In genomic region chr4:176090115-176090514, GRCh38 we compare ENCODE assay signal across 14 cellular contexts. TPM values are rescaled to one million over a fixed set of nuclear protein-coding genes. Genes with fewer than 3 reads are reported as not detected.
A peak's percentile ranks its signal among the peaks of the same experiment; 100 is the strongest.
DNase-seq lines count a peak whose midpoint lies in the region; ATAC-seq and TF ChIP-seq lines count a peak whose summit lies in the region.
"Had no signal": no experiment of that assay in that cellular context is flagged by ENCODE, and none has a peak within 500 bp of the region (broad histone marks: within the 10 kb centered on the region; RNA-seq: fewer than 3 reads in every experiment).

No MANE protein-coding gene starts in this region.

- DNase-seq in NOMO-1 treated with DMSO at 0.1 percent for 48 hours (lab: John Stamatoyannopoulos, UW; ENCODE audit: unreplicated experiment) (peak; percentile 60), naive B cell (peak; percentile 29), testis (no peak), DMS53 (lab: John Stamatoyannopoulos, UW) (no peak)
- no peak for DNase-seq in stimulated activated CD4-positive, alpha-beta T cell treated with anti-CD3 and anti-CD28 coated beads, Interleukin-4, amount 100 ng/mL, for 4 hours
- DNase-seq: activated T-cell treated with anti-CD3 and anti-CD28 coated beads, Interleukin-2, amount 50 U/mL, for 72 hours; CD8-positive, alpha-beta memory T cell; effector memory CD4-positive, alpha-beta T cell; ovary; stimulated activated naive CD8-positive, alpha-beta T cell treated with anti-CD3 and anti-CD28 coated beads, Interleukin-15, Interleukin-2, amounts not matched to agents 100 U/mL and 50 U/mL, for 24 hours had no signal

- H3K4me3 Mint-ChIP-seq in naive B cell = peak overlapping the region in 2 of 8 donors; percentile 2 to 13
- H3K4me3 Mint-ChIP-seq: activated T-cell treated with anti-CD3 and anti-CD28 coated beads, Interleukin-2, amount 50 U/mL, for 72 hours; CD8-positive, alpha-beta memory T cell had no signal

- no peak for TF ChIP-seq POLR2A in testis (IDR thresholded peaks at IDR 0.05)

- no peaks in the 10 kb centered on the region for H3K36me3 ChIP-seq in testis (ENCODE audit: low read depth, missing control alignments)
- H3K36me3 ChIP-seq: heart left ventricle, ovary had no signal

- H3K4me1 ChIP-seq in testis = no peaks in the 10 kb centered on the region

- no peaks in the 10 kb centered on the region for H3K36me3 Mint-ChIP-seq in naive B cell
- H3K36me3 Mint-ChIP-seq: CD8-positive, alpha-beta memory T cell had no signal

- no peaks in the 10 kb centered on the region for H3K9me3 ChIP-seq in testis
- H3K9me3 ChIP-seq: ovary had no signal

- H3K27me3 Mint-ChIP-seq in naive B cell = no peaks in the 10 kb centered on the region

- H3K27ac ChIP-seq in testis = no peak overlapping the region
- H3K27ac ChIP-seq: ovary, VCaP had no signal

- 90 to 93% methylated on average over 2 of the region's 2 CpGs for WGBS in testis, 2 donors

- ATAC-seq in GM18870 (IDR thresholded peaks at IDR 0.05; ENCODE audit: unreplicated experiment) (peak; percentile 85), HG02981 (IDR thresholded peaks at IDR 0.05; ENCODE audit: unreplicated experiment) (peak; percentile 88), naive B cell (ENCODE audit: low read depth in 2 of 2) (peak; percentile 97 to 98)
- ATAC-seq: activated T-cell treated with anti-CD3 and anti-CD28 coated beads, Interleukin-2, amount 50 U/mL, for 72 hours; stimulated activated naive CD8-positive, alpha-beta T cell treated with anti-CD3 and anti-CD28 coated beads, Interleukin-15, Interleukin-2, amounts not matched to agents 100 U/mL and 50 U/mL, for 24 hours had no signal

- H3K4me1 Mint-ChIP-seq in naive B cell = peaks cover 12 to 18% (median 17%) of the 10 kb centered on the region in 3 donors
- H3K4me1 Mint-ChIP-seq: CD8-positive, alpha-beta memory T cell had no signal

- H3K9me3 Mint-ChIP-seq in naive B cell = peaks cover 2 to 22% (median 7%) of the 10 kb centered on the region in 7 donors

- H3K4me3 ChIP-seq in testis = no peak overlapping the region
- H3K4me3 ChIP-seq: heart left ventricle, ovary had no signal

- H3K27me3 ChIP-seq in testis = no peaks in the 10 kb centered on the region
- H3K27me3 ChIP-seq: heart left ventricle, ovary had no signal

- intact Hi-C loops in testis (cut with DNase I; ENCODE audit: low total_unique reads) = no loop called here

- peak overlapping the region in 1 of 6 donors; percentile 31 for H3K27ac Mint-ChIP-seq in naive B cell
- H3K27ac Mint-ChIP-seq: activated T-cell treated with anti-CD3 and anti-CD28 coated beads, Interleukin-2, amount 50 U/mL, for 72 hours; CD8-positive, alpha-beta memory T cell had no signal

- no peak for TF ChIP-seq CTCF in testis (IDR thresholded peaks at IDR 0.05)

RNA-seq across cellular contexts. Expression of gene WDR17, which starts 24.5 kb away (rescaled TPM):
- 1 to 10 TPM in 1 of 6 donors, under 1 TPM in 4, not detected in 1; 0.24 to 1.5 (median 0.41) TPM for polyA plus RNA-seq in naive B cell (ENCODE audit: low read depth in 6 of 6)
- total RNA-seq in testis = 10 to 100 TPM in 1 of 2 donors, 1 to 10 TPM in 1; 9.3 to 10.2 TPM
- polyA plus RNA-seq in testis (ENCODE audit: insufficient read depth, low read depth, low replicate concordance) = 4.8 TPM
- polyA plus RNA-seq: CD8-positive, alpha-beta memory T cell had no signal

Comparison
In these comparisons a context has a peak if more than half of its experiments do, and no peak if none do; other contexts are left out.
1. DNase-seq: peak in NOMO-1 treated with DMSO at 0.1 percent for 48 hours (single experiment) and naive B cell (single experiment); none in stimulated activated CD4-positive, alpha-beta T cell treated with anti-CD3 and anti-CD28 coated beads, Interleukin-4, amount 100 ng/mL, for 4 hours (0 of 2), testis (single experiment) and DMS53 (single experiment).
2. Peak in every context shown above with its lines, with median percentiles within 50 percentile points of each other: ATAC-seq.